8 cellular contexts compared by ENCODE assay signal in the genomic region with DNA sequence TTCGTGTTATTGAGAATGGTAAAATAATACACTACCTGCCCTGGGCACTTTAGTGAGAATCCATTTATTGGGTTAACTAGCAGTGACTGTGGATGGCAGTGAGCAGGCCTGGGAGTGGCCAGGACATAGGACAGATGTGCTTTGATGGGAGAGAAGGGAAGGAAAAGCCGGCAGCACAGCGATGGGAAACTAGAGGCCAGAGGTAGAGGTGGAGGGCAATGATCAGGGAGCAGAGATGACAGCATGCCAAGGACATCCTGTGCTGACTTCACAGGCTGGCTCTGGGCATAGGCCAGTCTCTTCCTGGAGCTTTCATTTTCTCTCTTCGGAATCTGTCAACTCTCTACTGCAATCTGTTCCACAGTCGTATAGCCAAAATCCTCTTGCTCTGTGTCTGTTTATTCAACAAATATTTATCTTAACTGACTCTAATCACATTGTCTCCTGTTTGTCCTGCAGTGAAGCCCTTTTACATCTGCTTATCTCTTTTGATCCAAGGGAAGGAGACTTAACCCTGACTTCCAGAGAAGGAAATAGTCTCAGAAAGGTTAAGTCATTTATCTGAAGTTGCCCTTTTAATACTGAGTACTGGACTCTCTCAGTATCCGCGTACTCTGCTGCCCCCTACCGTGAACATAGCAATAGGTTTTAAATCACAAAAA. TPM values are rescaled to one million over a fixed set of nuclear protein-coding genes. Genes with fewer than 3 reads are reported as not detected.
A peak's percentile ranks its signal among the peaks of the same experiment; 100 is the strongest.
DNase-seq lines count a peak whose midpoint lies in the region; ATAC-seq, FAIRE-seq and TF ChIP-seq lines count a peak whose summit lies in the region.

No MANE protein-coding gene starts in this region.

- H3K9me3 ChIP-seq in HepG2 (ENCODE audit: low read length) = no peaks in the 10 kb centered on the region

- H3K4me2 ChIP-seq in HepG2 (ENCODE audit: low read depth, low read length) = peak overlapping the region; percentile 70

- H3K9me3 Mint-ChIP-seq in activated CD4-positive, alpha-beta T cell treated with anti-CD3 and anti-CD28 coated beads, Interleukin-2, amount 10 ng/mL, durations not matched to agents 24 days and 14 days = no peaks in the 10 kb centered on the region

- H3K79me2 ChIP-seq in ACC112 (ENCODE audit: control insufficient read depth, insufficient read depth, low read length, unreplicated experiment) = no peaks in the 10 kb centered on the region
- H3K79me2 ChIP-seq in HepG2 (ENCODE audit: insufficient read depth, low read length) = no peaks in the 10 kb centered on the region

- H3K36me3 Mint-ChIP-seq in activated CD4-positive, alpha-beta T cell treated with anti-CD3 and anti-CD28 coated beads, Interleukin-2, amount 10 ng/mL, durations not matched to agents 24 days and 14 days (ENCODE audit: low read depth) = peaks cover 2% of the 10 kb centered on the region

- peak overlapping the region; percentile 26 for H3K27ac ChIP-seq in ACC112 (ENCODE audit: low read depth, low read length)
- peak overlapping the region; percentile 43 to 85 for H3K27ac ChIP-seq in coronary artery
- H3K27ac ChIP-seq in HepG2 (ENCODE audit: extremely low read length, insufficient read depth, low read length) = peak overlapping the region; percentile 46

- H3K4me3 ChIP-seq in ACC112 (ENCODE audit: low read depth, low read length) = peak overlapping the region; percentile 67
- H3K4me3 ChIP-seq in coronary artery = peak overlapping the region; percentile 53
- H3K4me3 ChIP-seq in HepG2 (replicated peaks in 1 of 3; ENCODE audit: insufficient read depth in 1 of 3, low read depth in 2 of 3, low read length in 3 of 3) = peak overlapping the region in 2 of 3 experiments; percentile 23 to 40; a peak in 4 of 6 replicates

- no TSS peak for BruUV-seq in HepG2 (replicated peaks; lab: Mats Ljungman, UMichigan)

- H4K20me1 ChIP-seq in HepG2 (ENCODE audit: insufficient read depth, low read length) = no peaks in the 10 kb centered on the region

- peak; percentile 97 for TF ChIP-seq RAD21 in HepG2 (CRISPR knock-in tag; IDR thresholded peaks at IDR 0.05)

- CTCF ChIA-PET in HepG2 (lab: Yijun Ruan, JAX; ENCODE audit: low intra/inter-chr PET ratio, low total read pairs) = interaction anchor here (0.7 to 4.0 kb wide), 8 partner anchors 53 to 374 kb away, joined by 3 to 58 read pairs (median 5); partner anchors contain the start of genes EDEM2 and TRPC4AP

- H3K27me3 ChIP-seq in ACC112 (ENCODE audit: insufficient read depth, low read length) = no peaks in the 10 kb centered on the region
- no peaks in the 10 kb centered on the region for H3K27me3 ChIP-seq in HepG2 (ENCODE audit: control insufficient read depth in 1 of 2, insufficient read depth in 2 of 2, low read length in 2 of 2)

- POLR2A ChIA-PET in HepG2 (lab: Yijun Ruan, JAX) = interaction anchor here (1.0 to 1.2 kb wide), 3 partner anchors 61 to 116 kb away, joined by 3 to 7 read pairs (median 5); partner anchors contain the start of gene EDEM2

- whole genome bisulfite sequencing in HepG2 (ENCODE audit: low lambda C conversion rate) = 1% methylated on average over 8 of the region's 8 CpGs

- FAIRE-seq in HepG2 (lab: Jason Lieb, UNC) = peak; percentile 82

- in situ Hi-C loops in HepG2 (cut with HindIII; ENCODE audit: extremely low pct_ligation_motif_present, low pct_unique_long_range_greater_than_20kb) = loop anchor here (5.0 kb wide), 1 partner anchor 61 kb away; the partner anchor contains the start of gene EDEM2

- DNase-seq in H4 (ENCODE audit: low spot score) (peak; percentile 76), NCI-H460 (ENCODE audit: extremely low read depth, low read depth) (peak; percentile 81), coronary artery (ENCODE audit: low spot score) (no peak), HepG2 (ENCODE audit: low spot score) (peak; percentile 89)
- peak; percentile 93 for DNase-seq in activated CD4-positive, alpha-beta T cell treated with anti-CD3 and anti-CD28 coated beads, Interleukin-2, amount 10 ng/mL, durations not matched to agents 24 days and 14 days
- peak; percentile 80 to 83 for DNase-seq in stimulated activated CD4-positive, alpha-beta T cell treated with anti-CD3 and anti-CD28 coated beads, Interleukin-2, amount 100 ng/mL, for 24 hours

- TF ChIP-seq EP300 in HepG2 (IDR thresholded peaks at IDR 0.05; ENCODE audit: low read depth in 2 of 2, low read length in 2 of 2) (peak in 1 of 2 experiments; percentile 58; a peak in 1 of 4 replicates), HepG2 (CRISPR knock-in tag; IDR thresholded peaks at IDR 0.05; ENCODE audit: borderline replicate concordance) (no peak)

- peak; percentile 64 for TF ChIP-seq CTCF in coronary artery (IDR thresholded peaks at IDR 0.05)
- peak; percentile 97 for TF ChIP-seq CTCF in HepG2 (CRISPR knock-in tag; IDR thresholded peaks at IDR 0.05)

- H3K36me3 ChIP-seq in ACC112 (ENCODE audit: insufficient read depth, low read length) (no peaks in the 10 kb centered on the region), HepG2 (replicated peaks in 1 of 2; ENCODE audit: control insufficient read depth in 1 of 2, insufficient read depth in 2 of 2, low read length in 2 of 2) (no peaks in the 10 kb centered on the region)

- H3K27me3 Mint-ChIP-seq in activated CD4-positive, alpha-beta T cell treated with anti-CD3 and anti-CD28 coated beads, Interleukin-2, amount 10 ng/mL, durations not matched to agents 24 days and 14 days = no peaks in the 10 kb centered on the region

- no peak overlapping the region for H3K4me3 Mint-ChIP-seq in activated CD4-positive, alpha-beta T cell treated with anti-CD3 and anti-CD28 coated beads, Interleukin-2, amount 10 ng/mL, durations not matched to agents 24 days and 14 days

- TF ChIP-seq POLR2A in HepG2 (IDR thresholded peaks at IDR 0.05; ENCODE audit: insufficient read depth in 1 of 2, low read depth in 2 of 2, low read length in 2 of 2) = no peak

- H3K4me1 Mint-ChIP-seq in activated CD4-positive, alpha-beta T cell treated with anti-CD3 and anti-CD28 coated beads, Interleukin-2, amount 10 ng/mL, durations not matched to agents 24 days and 14 days = no peaks in the 10 kb centered on the region

- H3K27ac Mint-ChIP-seq in activated CD4-positive, alpha-beta T cell treated with anti-CD3 and anti-CD28 coated beads, Interleukin-2, amount 10 ng/mL, durations not matched to agents 24 days and 14 days = no peak overlapping the region

- H2AFZ ChIP-seq in ACC112 (ENCODE audit: low read length, unreplicated experiment) = peak overlapping the region; percentile 79
- no peak overlapping the region for H2AFZ ChIP-seq in HepG2 (ENCODE audit: low read length)

- H3K4me1 ChIP-seq in ACC112 (ENCODE audit: control insufficient read depth, insufficient read depth, low read length, unreplicated experiment) = no peaks in the 10 kb centered on the region
- peaks cover 18% of the 10 kb centered on the region for H3K4me1 ChIP-seq in HepG2 (ENCODE audit: insufficient read depth, low read length)

- intact Hi-C loops in activated CD4-positive, alpha-beta T cell treated with anti-CD3 and anti-CD28 coated beads, Interleukin-2, amount 10 ng/mL, durations not matched to agents 24 days and 14 days (cut with micrococcal nuclease) = loop anchor here (1.0 to 2.0 kb wide), 4 partner anchors 63 to 374 kb away; no protein-coding TSS in a partner anchor
- intact Hi-C loops in HepG2 (cut with micrococcal nuclease; ENCODE audit: unreplicated experiment) = loop anchor here (1.0 to 10.0 kb wide), 5 partner anchors 61 to 373 kb away; partner anchors contain the start of gene ACSS2

- 0 out of 2 replicates have a peak overlapping the region, but pooled peaks have one; percentile 3 for H3K9ac ChIP-seq in HepG2 (ENCODE audit: insufficient read depth, low read depth, low read length)

- ATAC-seq in HepG2 (peak; percentile 98), HG03097 (IDR thresholded peaks at IDR 0.05; ENCODE audit: low FRiP score, unreplicated experiment) (no peak)

RNA-seq across cellular contexts. Expression of gene MMP24, which starts 18.4 kb away (rescaled TPM):
- 0.33 and 0.68 TPM in 2 replicates for total RNA-seq in H4 (2014; rRNA removed; shearing (Covaris generic))
- 0.05 TPM in 1 of 2 replicates, not detected in the other for total RNA-seq in NCI-H460 (2014; rRNA removed; shearing (Covaris generic))
- polyA plus RNA-seq in NCI-H460 (2014; cell fraction: nucleus; rRNA removed) = 0.06 TPM in 1 of 2 replicates, not detected in the other
- total RNA-seq in activated CD4-positive, alpha-beta T cell treated with anti-CD3 and anti-CD28 coated beads, Interleukin-2, amount 10 ng/mL, durations not matched to agents 24 days and 14 days = 0.05 TPM in 1 of 2 replicates, not detected in the other
- 0.28 and 0.35 TPM in 2 replicates for total RNA-seq in HepG2 (2016; rRNA removed; fragmentation: Illumina TruSeq; extraction: Trizol)
- 0.10 and 0.18 TPM in 2 replicates for total RNA-seq in HepG2 (2016; cell fraction: cytosol; rRNA removed; fragmentation: Illumina TruSeq; extraction: Trizol; ENCODE audit: low read depth)
- total RNA-seq in HepG2 (2016; cell fraction: insoluble cytoplasmic fraction; rRNA removed; fragmentation: Illumina TruSeq; extraction: Trizol) = 0.22 and 0.30 TPM in 2 replicates
- 0.31 and 0.43 TPM in 2 replicates for total RNA-seq in HepG2 (2016; cell fraction: membrane; rRNA removed; fragmentation: Illumina TruSeq; extraction: Trizol)
- total RNA-seq in HepG2 (2016; cell fraction: nucleus; rRNA removed; fragmentation: Illumina TruSeq; extraction: Trizol) = 0.12 and 0.16 TPM in 2 replicates
- polyA plus RNA-seq in HepG2 (2011; rRNA removed) = 0.29 and 0.43 TPM in 2 replicates
- 0.38 and 0.40 TPM in 2 replicates for polyA plus RNA-seq in HepG2 (2011; cell fraction: cytosol; rRNA removed)
- polyA plus RNA-seq in HepG2 (2011; cell fraction: nucleus; rRNA removed) = 0.56 and 0.59 TPM in 2 replicates
- polyA plus RNA-seq in HepG2 (2012) = 0.32 and 0.33 TPM in 2 replicates
- polyA plus RNA-seq in HepG2 (2016; cell fraction: cytosol; fragmentation: Illumina TruSeq; extraction: Trizol; ENCODE audit: low read depth) = 0.06 and 0.07 TPM in 2 replicates
- polyA plus RNA-seq in HepG2 (2016; cell fraction: insoluble cytoplasmic fraction; fragmentation: Illumina TruSeq; extraction: Trizol; ENCODE audit: low read depth) = 0.16 and 0.24 TPM in 2 replicates
- polyA plus RNA-seq in HepG2 (2016; cell fraction: membrane; fragmentation: Illumina TruSeq; extraction: Trizol; ENCODE audit: low read depth) = 0.21 and 0.23 TPM in 2 replicates
- polyA plus RNA-seq in HepG2 (2016; cell fraction: nucleus; fragmentation: Illumina TruSeq; extraction: Trizol; ENCODE audit: insufficient read depth, low read depth) = 0.23 and 0.37 TPM in 2 replicates
- polyA minus RNA-seq in HepG2 (2011; rRNA and poly(A)+ RNA removed; ENCODE audit: low replicate concordance) = 0.54 and 0.76 TPM in 2 replicates
- polyA minus RNA-seq in HepG2 (2011; cell fraction: cytosol; rRNA and poly(A)+ RNA removed) = 0.26 TPM in 1 of 2 replicates, not detected in the other
- 0.26 and 0.37 TPM in 2 replicates for polyA minus RNA-seq in HepG2 (2011; cell fraction: nucleus; rRNA and poly(A)+ RNA removed)

RNA-seq across cellular contexts. Expression of gene PROCR, which starts 36.2 kb away (rescaled TPM):
- 112 and 120 TPM in 2 replicates for total RNA-seq in H4 (2014; rRNA removed; shearing (Covaris generic))
- total RNA-seq in NCI-H460 (2014; rRNA removed; shearing (Covaris generic)) = 165 and 178 TPM in 2 replicates
- polyA plus RNA-seq in NCI-H460 (2014; cell fraction: nucleus; rRNA removed) = 338 and 354 TPM in 2 replicates
- 0.24 and 0.84 TPM in 2 replicates for total RNA-seq in activated CD4-positive, alpha-beta T cell treated with anti-CD3 and anti-CD28 coated beads, Interleukin-2, amount 10 ng/mL, durations not matched to agents 24 days and 14 days
- 0.63 and 1.4 TPM in 2 replicates for total RNA-seq in HepG2 (2016; rRNA removed; fragmentation: Illumina TruSeq; extraction: Trizol)
- 0.61 and 0.62 TPM in 2 replicates for total RNA-seq in HepG2 (2016; cell fraction: cytosol; rRNA removed; fragmentation: Illumina TruSeq; extraction: Trizol; ENCODE audit: low read depth)
- total RNA-seq in HepG2 (2016; cell fraction: insoluble cytoplasmic fraction; rRNA removed; fragmentation: Illumina TruSeq; extraction: Trizol) = 0.54 and 1.5 TPM in 2 replicates
- total RNA-seq in HepG2 (2016; cell fraction: membrane; rRNA removed; fragmentation: Illumina TruSeq; extraction: Trizol) = 0.49 and 0.65 TPM in 2 replicates
- total RNA-seq in HepG2 (2016; cell fraction: nucleus; rRNA removed; fragmentation: Illumina TruSeq; extraction: Trizol) = 0.87 and 1.2 TPM in 2 replicates
- polyA plus RNA-seq in HepG2 (2011; rRNA removed) = 1.7 and 1.9 TPM in 2 replicates
- 1.6 and 2.1 TPM in 2 replicates for polyA plus RNA-seq in HepG2 (2011; cell fraction: cytosol; rRNA removed)
- 1.3 and 1.5 TPM in 2 replicates for polyA plus RNA-seq in HepG2 (2011; cell fraction: nucleus; rRNA removed)
- polyA plus RNA-seq in HepG2 (2012) = 1.7 and 2.1 TPM in 2 replicates
- polyA plus RNA-seq in HepG2 (2016; cell fraction: cytosol; fragmentation: Illumina TruSeq; extraction: Trizol; ENCODE audit: low read depth) = 0.54 and 0.74 TPM in 2 replicates
- polyA plus RNA-seq in HepG2 (2016; cell fraction: insoluble cytoplasmic fraction; fragmentation: Illumina TruSeq; extraction: Trizol; ENCODE audit: low read depth) = 0.36 and 0.46 TPM in 2 replicates
- polyA plus RNA-seq in HepG2 (2016; cell fraction: membrane; fragmentation: Illumina TruSeq; extraction: Trizol; ENCODE audit: low read depth) = 0.41 and 0.64 TPM in 2 replicates
- polyA plus RNA-seq in HepG2 (2016; cell fraction: nucleus; fragmentation: Illumina TruSeq; extraction: Trizol; ENCODE audit: insufficient read depth, low read depth) = 1.9 and 2.4 TPM in 2 replicates
- polyA minus RNA-seq in HepG2 (2011; rRNA and poly(A)+ RNA removed; ENCODE audit: low replicate concordance) = 1.9 and 27.7 TPM in 2 replicates
- polyA minus RNA-seq in HepG2 (2011; cell fraction: cytosol; rRNA and poly(A)+ RNA removed) = 0.88 and 1.2 TPM in 2 replicates
- polyA minus RNA-seq in HepG2 (2011; cell fraction: nucleus; rRNA and poly(A)+ RNA removed) = 0.50 TPM in 1 of 2 replicates, not detected in the other

Comparison
In these comparisons a context has a peak if more than half of its experiments do, and no peak if none do; other contexts are left out.
1. RNA of gene PROCR, which starts 36.2 kb away (total RNA-seq): 165 to 178 TPM in NCI-H460 and 112 to 120 TPM in H4; 0.49 to 1.5 TPM in HepG2 and 0.24 to 0.84 TPM in activated CD4-positive, alpha-beta T cell treated with anti-CD3 and anti-CD28 coated beads, Interleukin-2, amount 10 ng/mL, durations not matched to agents 24 days and 14 days; every median in the first group is over 10 times any median in the second.
2. Peak in every context shown above with its lines, with median percentiles within 50 percentile points of each other: H3K27ac ChIP-seq and H3K4me3 ChIP-seq.